In the genomic region with DNA sequence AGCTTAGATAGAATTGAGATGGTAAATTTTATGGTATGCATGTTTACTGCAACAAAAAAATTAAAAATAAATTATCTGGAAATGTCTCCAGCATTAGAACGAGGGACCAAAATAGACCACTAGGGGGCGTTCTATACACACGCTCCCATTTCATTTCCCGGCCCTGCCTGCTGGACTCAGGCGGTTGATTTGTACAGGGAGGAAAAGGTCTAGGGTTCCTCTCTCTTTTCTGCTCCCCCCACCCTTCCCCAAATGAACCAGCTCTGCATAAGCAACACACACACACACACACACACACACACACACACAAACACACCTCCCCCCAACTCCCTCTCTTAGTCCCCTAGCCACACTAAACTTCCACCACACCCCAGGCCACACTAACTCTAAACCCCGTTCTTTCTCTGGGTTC, we compare ENCODE assay signal across 9 cellular contexts. TPM values are rescaled to one million over a fixed set of nuclear protein-coding genes. Genes with fewer than 3 reads are reported as not detected.
DNase-seq lines count a peak whose midpoint lies in the region; ATAC-seq, FAIRE-seq and TF ChIP-seq lines count a peak whose summit lies in the region.
"Had no signal": no experiment of that assay in that cellular context is flagged by ENCODE, and none has a peak within 500 bp of the region (broad histone marks: within the 10 kb centered on the region; RNA-seq: fewer than 3 reads in every experiment).

No MANE protein-coding gene starts in this region.

- no peak overlapping the region for H3K27ac ChIP-seq in brain microvascular endothelial cell
- no peak overlapping the region for H3K27ac ChIP-seq in kidney (ENCODE audit: low read depth in 2 of 2, low read length in 2 of 2)
- H3K27ac ChIP-seq: skin epidermis had no signal

- no peaks in the 10 kb centered on the region for H3K27me3 ChIP-seq in brain microvascular endothelial cell (replicated peaks)

- TF ChIP-seq CTCF in GM13977 (IDR thresholded peaks at IDR 0.05; ENCODE audit: extremely low read depth, insufficient read depth, missing control alignments), result peak; percentile 73
- TF ChIP-seq CTCF in brain microvascular endothelial cell (IDR thresholded peaks at IDR 0.05; ENCODE audit: low read depth, low read length, missing control alignments), result peak; percentile 78
- peak; percentile 85 for TF ChIP-seq CTCF in kidney (IDR thresholded peaks at IDR 0.05; ENCODE audit: borderline replicate concordance, extremely low read depth, insufficient read depth)

- intact Hi-C loops in kidney (cut with DNase I), result no loop called here

- H3K9me3 ChIP-seq in kidney (ENCODE audit: control insufficient read depth in 1 of 2, low read length in 2 of 2), result no peaks in the 10 kb centered on the region

- H3K9ac ChIP-seq in kidney (ENCODE audit: low read length in 2 of 2), result no peak overlapping the region

- H3K36me3 ChIP-seq in brain microvascular endothelial cell (replicated peaks), result no peaks in the 10 kb centered on the region
- H3K36me3 ChIP-seq in kidney (ENCODE audit: control insufficient read depth in 1 of 2, insufficient read depth in 2 of 2, low read length in 2 of 2), result no peaks in the 10 kb centered on the region

- in situ Hi-C loops in GM13977 (cut with MboI; ENCODE audit: low pct_unique_long_range_greater_than_20kb, low sequenced_read_pairs, unreplicated experiment), result loop anchor here (5.0 kb wide), 1 partner anchor 134 kb away; no protein-coding TSS in a partner anchor
- in situ Hi-C loops in brain microvascular endothelial cell (cut with HindIII; ENCODE audit: low pct_ligation_motif_present, low sequenced_read_pairs), result loop anchor here (25.0 kb wide), 1 partner anchor 114 kb away; no protein-coding TSS in a partner anchor

- H3K4me3 ChIP-seq in brain microvascular endothelial cell (ENCODE audit: low read depth, low read length), result no peak overlapping the region
- H3K4me3 ChIP-seq in kidney (ENCODE audit: low read length in 2 of 2), result no peak overlapping the region
- H3K4me3 ChIP-seq: skin epidermis had no signal

- no peaks in the 10 kb centered on the region for H3K4me1 ChIP-seq in kidney (ENCODE audit: control insufficient read depth in 1 of 2, insufficient read depth in 1 of 2, low read depth in 1 of 2, low read length in 2 of 2)

- FAIRE-seq in A204.1 (lab: Jason Lieb, UNC) (peak; percentile 68), kidney (lab: Jason Lieb, UNC) (no peak)

- DNase-seq in GM13977 (ENCODE audit: low spot score) (peak; percentile 77), NCI-H2107 treated with DMSO at 0.1 percent for 48 hours (lab: John Stamatoyannopoulos, UW; ENCODE audit: unreplicated experiment) (peak; percentile 73), UCSD-AML1 (lab: John Stamatoyannopoulos, UW; ENCODE audit: unreplicated experiment) (peak; percentile 30), brain microvascular endothelial cell (peak; percentile 60), kidney (no peak)
- DNase-seq in stimulated activated CD4-positive, alpha-beta T cell treated with anti-CD3 and anti-CD28 coated beads, Interleukin-2, amount 100 ng/mL, for 4 hours (ENCODE audit: low read depth), result peak; percentile 57

- no peak for ATAC-seq in GM21737 (IDR thresholded peaks at IDR 0.05; ENCODE audit: unreplicated experiment)

RNA-seq across cellular contexts. Expression of a gene that starts 7.8 kb away (rescaled TPM):
- 4.9 TPM for total RNA-seq in kidney
- polyA plus RNA-seq in kidney (ENCODE audit: insufficient read depth, low read depth, low replicate concordance), result 7.3 TPM
